ENCODE assay signal across 1 cellular context in the genomic region with DNA sequence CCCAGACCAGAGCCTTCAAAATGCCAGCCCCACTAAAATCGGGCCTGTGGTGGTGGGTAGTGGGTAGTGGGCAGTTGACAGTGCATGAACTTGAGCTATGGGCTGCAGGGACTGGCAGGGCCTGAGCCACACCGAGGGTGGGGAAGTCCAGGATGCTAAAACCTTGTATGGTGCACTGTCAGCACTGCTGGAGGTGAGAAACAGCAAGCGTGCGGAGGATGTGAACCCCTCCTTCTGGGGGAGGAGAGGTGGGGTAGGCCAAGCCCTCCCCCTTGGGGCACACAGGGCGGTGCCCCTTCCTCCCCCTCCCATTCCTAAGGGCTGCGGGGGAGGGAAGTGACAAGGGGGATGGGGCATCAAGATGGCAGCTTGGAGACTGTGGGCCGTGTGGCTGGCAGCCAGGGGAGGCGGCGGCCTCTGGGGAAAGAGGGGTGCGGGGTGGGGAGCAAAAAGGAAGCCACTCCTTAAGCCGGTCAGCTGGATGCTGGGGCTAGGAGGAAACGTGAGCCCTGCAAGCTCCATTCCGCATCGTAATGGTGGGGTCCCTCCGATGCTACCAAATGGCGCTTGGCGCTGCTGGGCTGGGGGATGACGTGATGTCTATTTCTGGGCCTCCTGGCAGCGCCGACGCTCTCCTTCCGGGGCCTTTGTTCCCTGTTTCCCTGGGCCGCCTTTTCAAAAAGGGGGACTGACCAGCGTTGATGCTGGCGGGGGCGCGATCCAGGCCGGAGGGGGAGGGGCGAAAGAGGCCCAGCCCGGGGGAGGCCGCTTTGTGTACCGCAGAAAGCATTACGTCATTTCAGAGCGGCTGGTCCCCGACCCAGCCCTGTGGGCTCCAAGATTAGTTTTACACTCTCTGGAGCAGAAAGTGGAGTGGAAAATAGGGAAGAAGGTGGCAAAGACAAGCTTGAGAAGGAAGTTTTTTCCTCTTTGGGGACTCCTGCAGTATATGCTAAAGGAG.
TF ChIP-seq lines count a peak whose summit lies in the region.

No MANE protein-coding gene starts in this region.

TF ChIP-seq in liver, 16 proteins besides CTCF, POLR2A, EP300 and RAD21 (continued from another document):
- no peak for TF ChIP-seq MAX (IDR thresholded peaks at IDR 0.05)
- TF ChIP-seq ATF3 (IDR thresholded peaks at IDR 0.05) = no peak
